Comparison of ENCODE assay signal across 8 cellular contexts in genomic region chr16:30786115-30786935, GRCh38. TPM values are rescaled to one million over a fixed set of nuclear protein-coding genes. Genes with fewer than 3 reads are reported as not detected.
DNase-seq lines count a peak whose midpoint lies in the region; ATAC-seq and TF ChIP-seq lines count a peak whose summit lies in the region.

No MANE protein-coding gene starts in this region.

- intact Hi-C loops in transverse colon (cut with DNase I; ENCODE audit: low total_unique reads): no loop called here

- 4 to 6% methylated on average over 50 to 57 of the region's 57 CpGs for WGBS in ectodermal cell, 2 experiments
- 8 to 44% methylated on average over 5 to 45 of the region's 57 CpGs for WGBS in transverse colon (ENCODE audit: low coverage in 1 of 2), 2 donors

- no peak for DNase-seq in activated CD8-positive, alpha-beta memory T cell treated with anti-CD3 and anti-CD28 coated beads, Interleukin-2, amount 10 ng/mL, durations not matched to agents 7 days and 5 days
- no peak for DNase-seq in activated CD8-positive, alpha-beta memory T cell treated with anti-CD3 and anti-CD28 coated beads, Interleukin-2, amount 50 U/mL, for 48 hours
- DNase-seq in Peyer's patch: no peak
- peak; percentile 57 to 63 for DNase-seq in lung microvascular endothelial cell (ENCODE audit: low read depth in 2 of 2)
- peak; percentile 46 for DNase-seq in transverse colon

- H3K36me3 ChIP-seq in Peyer's patch (peaks cover 0 to 29% (median 0%) of the 10 kb centered on the region in 3 donors), ectodermal cell (ENCODE audit: control insufficient read depth, insufficient read depth, low read length) (peaks cover 21% of the 10 kb centered on the region), transverse colon (peaks cover 0 to 18% (median 0%) of the 10 kb centered on the region in 4 donors)

- H3K36me3 Mint-ChIP-seq in activated CD8-positive, alpha-beta memory T cell treated with anti-CD3 and anti-CD28 coated beads, Interleukin-2, amount 10 ng/mL, durations not matched to agents 7 days and 5 days: no peaks in the 10 kb centered on the region

- no peak for TF ChIP-seq EP300 in transverse colon (IDR thresholded peaks at IDR 0.05; ENCODE audit: low read depth)

- H3K9me3 Mint-ChIP-seq in activated CD8-positive, alpha-beta memory T cell treated with anti-CD3 and anti-CD28 coated beads, Interleukin-2, amount 10 ng/mL, durations not matched to agents 7 days and 5 days (ENCODE audit: low read depth): no peaks in the 10 kb centered on the region

- CTCF ChIA-PET in activated CD8-positive, alpha-beta memory T cell treated with anti-CD3 and anti-CD28 coated beads, Interleukin-2, amount 10 ng/mL, durations not matched to agents 7 days and 5 days (lab: Charles Lee): interaction anchor here (0.9 to 1.7 kb wide), 3 partner anchors 11 to 28 kb away, joined by 3 to 5 read pairs (median 4); no protein-coding TSS in a partner anchor

- ATAC-seq in activated CD8-positive, alpha-beta memory T cell treated with anti-CD3 and anti-CD28 coated beads, Interleukin-2, amount 10 ng/mL, durations not matched to agents 7 days and 5 days: peak; percentile 59
- ATAC-seq in HG02973 (IDR thresholded peaks at IDR 0.05; ENCODE audit: unreplicated experiment): no peak
- no peak for ATAC-seq in GM21381 (IDR thresholded peaks at IDR 0.05; ENCODE audit: unreplicated experiment)

- peak overlapping the region; percentile 57 for H3K4me3 Mint-ChIP-seq in activated CD8-positive, alpha-beta memory T cell treated with anti-CD3 and anti-CD28 coated beads, Interleukin-2, amount 10 ng/mL, durations not matched to agents 7 days and 5 days

- no peaks in the 10 kb centered on the region for H3K9me3 ChIP-seq in Peyer's patch
- H3K9me3 ChIP-seq in ectodermal cell (ENCODE audit: control insufficient read depth, low read length): no peaks in the 10 kb centered on the region
- H3K9me3 ChIP-seq in transverse colon: no peaks in the 10 kb centered on the region

- H3K27ac Mint-ChIP-seq in activated CD8-positive, alpha-beta memory T cell treated with anti-CD3 and anti-CD28 coated beads, Interleukin-2, amount 10 ng/mL, durations not matched to agents 7 days and 5 days: no peak overlapping the region

- TF ChIP-seq POLR2A in Peyer's patch (IDR thresholded peaks at IDR 0.05): no peak
- TF ChIP-seq POLR2A in transverse colon (IDR thresholded peaks at IDR 0.05): no peak

- H3K4me1 Mint-ChIP-seq in activated CD8-positive, alpha-beta memory T cell treated with anti-CD3 and anti-CD28 coated beads, Interleukin-2, amount 10 ng/mL, durations not matched to agents 7 days and 5 days: peaks cover 5% of the 10 kb centered on the region

- H3K4me1 ChIP-seq in Peyer's patch (peaks cover 0 to 27% (median 10%) of the 10 kb centered on the region in 4 donors), ectodermal cell (ENCODE audit: control insufficient read depth, insufficient read depth, low read length) (peaks cover 8% of the 10 kb centered on the region), transverse colon (peaks cover 8 to 21% (median 12%) of the 10 kb centered on the region in 4 donors)

- H3K27me3 ChIP-seq in Peyer's patch (no peaks in the 10 kb centered on the region), ectodermal cell (ENCODE audit: control insufficient read depth, insufficient read depth, low read length, poor library complexity, severe bottlenecking) (no peaks in the 10 kb centered on the region), transverse colon (no peaks in the 10 kb centered on the region)

- peak overlapping the region; percentile 60 to 89 (median 78) for H3K4me3 ChIP-seq in Peyer's patch
- peak overlapping the region; percentile 88 for H3K4me3 ChIP-seq in ectodermal cell (ENCODE audit: insufficient read depth, low read depth, low read length)
- H3K4me3 ChIP-seq in transverse colon: peak overlapping the region; percentile 52 to 100 (median 90)

- in situ Hi-C loops in transverse colon (cut with MboI; ENCODE audit: low pct_ligation_motif_present in 1 of 4, low pct_unique_long_range_greater_than_20kb in 1 of 4, low sequenced_read_pairs in 3 of 4): no loop called here

- H3K27me3 Mint-ChIP-seq in activated CD8-positive, alpha-beta memory T cell treated with anti-CD3 and anti-CD28 coated beads, Interleukin-2, amount 10 ng/mL, durations not matched to agents 7 days and 5 days: peaks cover 22% of the 10 kb centered on the region

- H3K27ac ChIP-seq in Peyer's patch (peak overlapping the region; percentile 69 to 83 (median 78)), ectodermal cell (ENCODE audit: insufficient read depth, low read depth, low read length, poor library complexity, severe bottlenecking) (no peak overlapping the region), transverse colon (peak overlapping the region; percentile 85 to 97 (median 90))

- TF ChIP-seq CTCF in Peyer's patch (IDR thresholded peaks at IDR 0.05) (peak in 1 of 6 experiments; percentile 3), transverse colon (IDR thresholded peaks at IDR 0.05) (no peak)

RNA-seq across cellular contexts. Expression of gene ZNF629, which starts 0.7 kb away (rescaled TPM):
- total RNA-seq in activated CD8-positive, alpha-beta memory T cell treated with anti-CD3 and anti-CD28 coated beads, Interleukin-2, amount 10 ng/mL, durations not matched to agents 7 days and 5 days: 1 to 10 TPM; 1.6 to 2.5 TPM
- total RNA-seq in Peyer's patch (10 to 100 TPM; 10.9 to 28.7 (median 19.0) TPM), lung microvascular endothelial cell (3.9 and 5.2 TPM in 2 replicates), transverse colon (10 to 100 TPM; 13.5 to 29.9 (median 16.4) TPM)
- polyA plus RNA-seq in ectodermal cell (2013, experiment 1 of 4): 28.0 TPM
- polyA plus RNA-seq in ectodermal cell (2013, experiment 2 of 4): 33.7 TPM
- 24.7 TPM for polyA plus RNA-seq in ectodermal cell (2013, experiment 3 of 4)
- 26.9 TPM for polyA plus RNA-seq in ectodermal cell (2013, experiment 4 of 4)

RNA-seq across cellular contexts. Expression of gene RNF40, which starts 24.2 kb away (rescaled TPM):
- 100 to 1,000 TPM; 103 to 106 TPM for total RNA-seq in activated CD8-positive, alpha-beta memory T cell treated with anti-CD3 and anti-CD28 coated beads, Interleukin-2, amount 10 ng/mL, durations not matched to agents 7 days and 5 days
- total RNA-seq in Peyer's patch: 100 to 1,000 TPM in 1 of 4 donors, 10 to 100 TPM in 3; 45.0 to 115 (median 73.0) TPM
- polyA plus RNA-seq in ectodermal cell (2013, experiment 1 of 4): 99.4 TPM
- 94.3 TPM for polyA plus RNA-seq in ectodermal cell (2013, experiment 2 of 4)
- 65.2 TPM for polyA plus RNA-seq in ectodermal cell (2013, experiment 3 of 4)
- 76.5 TPM for polyA plus RNA-seq in ectodermal cell (2013, experiment 4 of 4)
- total RNA-seq in lung microvascular endothelial cell: 32.7 and 42.5 TPM in 2 replicates
- 100 to 1,000 TPM in 1 of 4 donors, 10 to 100 TPM in 3; 55.3 to 105 (median 77.8) TPM for total RNA-seq in transverse colon

RNA-seq across cellular contexts. Expression of gene CFAP119, which starts 24.5 kb away (rescaled TPM):
- 1 to 10 TPM; 4.1 to 4.6 TPM for total RNA-seq in activated CD8-positive, alpha-beta memory T cell treated with anti-CD3 and anti-CD28 coated beads, Interleukin-2, amount 10 ng/mL, durations not matched to agents 7 days and 5 days
- 10 to 100 TPM in 1 of 4 donors, 1 to 10 TPM in 3; 2.9 to 17.3 (median 4.2) TPM for total RNA-seq in Peyer's patch
- polyA plus RNA-seq in ectodermal cell (2013, experiment 1 of 4): 7.8 TPM
- polyA plus RNA-seq in ectodermal cell (2013, experiment 2 of 4): 7.3 TPM
- 5.2 TPM for polyA plus RNA-seq in ectodermal cell (2013, experiment 3 of 4)
- 5.8 TPM for polyA plus RNA-seq in ectodermal cell (2013, experiment 4 of 4)
- 0.40 and 0.87 TPM in 2 replicates for total RNA-seq in lung microvascular endothelial cell
- total RNA-seq in transverse colon: 10 to 100 TPM in 1 of 4 donors, 1 to 10 TPM in 3; 3.3 to 15.5 (median 6.0) TPM

RNA-seq across cellular contexts. Expression of gene PHKG2, which starts 38.1 kb away (rescaled TPM):
- total RNA-seq in activated CD8-positive, alpha-beta memory T cell treated with anti-CD3 and anti-CD28 coated beads, Interleukin-2, amount 10 ng/mL, durations not matched to agents 7 days and 5 days: 10 to 100 TPM; 45.8 to 46.5 TPM
- total RNA-seq in Peyer's patch: 10 to 100 TPM; 38.9 to 94.1 (median 57.7) TPM
- polyA plus RNA-seq in ectodermal cell (2013, experiment 1 of 4): 41.4 TPM
- 44.2 TPM for polyA plus RNA-seq in ectodermal cell (2013, experiment 2 of 4)
- polyA plus RNA-seq in ectodermal cell (2013, experiment 3 of 4): 37.8 TPM
- 41.3 TPM for polyA plus RNA-seq in ectodermal cell (2013, experiment 4 of 4)
- total RNA-seq in lung microvascular endothelial cell: 8.9 and 10.7 TPM in 2 replicates
- total RNA-seq in transverse colon: 100 to 1,000 TPM in 1 of 4 donors, 10 to 100 TPM in 3; 41.1 to 152 (median 66.4) TPM

Comparison
In these comparisons a context has a peak if more than half of its experiments do, and no peak if none do; other contexts are left out.
1. DNase-seq: peak in lung microvascular endothelial cell (2 of 2) and transverse colon (single experiment); none in activated CD8-positive, alpha-beta memory T cell treated with anti-CD3 and anti-CD28 coated beads, Interleukin-2, amount 10 ng/mL, durations not matched to agents 7 days and 5 days (single experiment), activated CD8-positive, alpha-beta memory T cell treated with anti-CD3 and anti-CD28 coated beads, Interleukin-2, amount 50 U/mL, for 48 hours (single experiment) and Peyer's patch (0 of 3).
2. Peak in every context shown above with its lines, with median percentiles within 50 percentile points of each other: H3K4me3 ChIP-seq.